8 cellular contexts compared by ENCODE assay signal in genomic region chr9:38026021-38026809, GRCh38. TPM values are rescaled to one million over a fixed set of nuclear protein-coding genes. Genes with fewer than 3 reads are reported as not detected.
DNase-seq lines count a peak whose midpoint lies in the region; ATAC-seq, FAIRE-seq and TF ChIP-seq lines count a peak whose summit lies in the region.

No MANE protein-coding gene starts in this region.

- peak overlapping the region in 10 of 11 experiments; percentile 5 to 80 (median 40); a peak in 14 of 22 replicates for H3K4me2 ChIP-seq in BLaER1 treated with 17β-estradiol and CSF1 and Interleukin-3, amounts not matched to agents 10 nM and 100 nM
- H3K4me2 ChIP-seq in K562 (ENCODE audit: insufficient read depth, low read length) = no peak overlapping the region
- H3K4me2 ChIP-seq in HepG2 (ENCODE audit: low read depth, low read length) = peak overlapping the region; percentile 69; the same call in 1 of the 2 replicates

- CTCF ChIA-PET in K562 (lab: Yijun Ruan, JAX; ENCODE audit: low intra/inter-chr PET ratio) (no interaction called here), HepG2 (lab: Yijun Ruan, JAX; ENCODE audit: low intra/inter-chr PET ratio, low total read pairs) (no interaction called here)

- in situ Hi-C loops in K562 (cut with MboI) (no loop called here), HepG2 (cut with HindIII; ENCODE audit: extremely low pct_ligation_motif_present, low pct_unique_long_range_greater_than_20kb) (no loop called here)

- peaks cover 0 to 93% (median 5%) of the 10 kb centered on the region in 11 experiments; a peak in 8 of 22 replicates for H4K20me1 ChIP-seq in BLaER1 treated with 17β-estradiol and CSF1 and Interleukin-3, amounts not matched to agents 10 nM and 100 nM
- H4K20me1 ChIP-seq in K562 (replicated peaks; ENCODE audit: control insufficient read depth, insufficient read depth, low read length) (peaks cover 28% of the 10 kb centered on the region), HepG2 (ENCODE audit: insufficient read depth, low read length) (peaks cover 32% of the 10 kb centered on the region)

- whole genome bisulfite sequencing in K562 (ENCODE audit: insufficient coverage, low coverage, missing lambda C conversion rate) = 44% methylated on average over 18 of the region's 18 CpGs
- WGBS in HepG2 (ENCODE audit: low lambda C conversion rate) = 79% methylated on average over 11 of the region's 18 CpGs

- POLR2A ChIA-PET in K562 (lab: Yijun Ruan, JAX) (interaction anchor here (0.6 to 1.4 kb wide), 7 partner anchors 10 to 184 kb away, joined by 3 to 4 read pairs (median 3); no protein-coding TSS in a partner anchor), HepG2 (lab: Yijun Ruan, JAX) (interaction anchor here (0.5 to 5.7 kb wide), 6 partner anchors 8 to 38 kb away, joined by 3 to 47 read pairs (median 4); no protein-coding TSS in a partner anchor)

- DNase-seq in M059J (ENCODE audit: low read depth) = peak; percentile 98
- peak; percentile 62 to 66 (median 64) for DNase-seq in K562 (ENCODE audit: extremely low read depth in 1 of 4, low spot score in 3 of 4)
- DNase-seq in HepG2 (ENCODE audit: low spot score) = peak; percentile 29
- peak; percentile 85 for DNase-seq in urothelium cell line (ENCODE audit: low spot score)
- DNase-seq in GDM1 (lab: John Stamatoyannopoulos, UW) = no peak
- no peak for DNase-seq in stimulated activated CD4-positive, alpha-beta T cell treated with anti-CD3 and anti-CD28 coated beads, Interleukin-4, amount 100 ng/mL, for 4 hours

- TF ChIP-seq POLR2A in K562 (conservative IDR thresholded peaks at IDR 0.05) (no peak), HepG2 (IDR thresholded peaks at IDR 0.05; ENCODE audit: insufficient read depth in 1 of 2, low read depth in 2 of 2, low read length in 2 of 2) (no peak; a peak in 1 of 4 replicates)

- H2AFZ ChIP-seq in K562 (ENCODE audit: low read depth, low read length) (no peak overlapping the region), HepG2 (ENCODE audit: low read length) (no peak overlapping the region)

- no peaks in the 10 kb centered on the region for H3K9me3 ChIP-seq in BLaER1 treated with 17β-estradiol and CSF1 and Interleukin-3, amounts not matched to agents 10 nM and 100 nM (replicated peaks in 1 of 11)
- H3K9me3 ChIP-seq in K562 (replicated peaks; ENCODE audit: control insufficient read depth, insufficient read depth, low read depth, low read length) = no peaks in the 10 kb centered on the region
- no peaks in the 10 kb centered on the region for H3K9me3 ChIP-seq in HepG2 (ENCODE audit: low read length)

- intact Hi-C loops in K562 (cut with micrococcal nuclease) (loop anchor here (5.0 kb wide), 1 partner anchor 41 kb away; the partner anchor contains the start of gene SHB), HepG2 (cut with micrococcal nuclease; ENCODE audit: unreplicated experiment) (loop anchor here (10.0 kb wide), 1 partner anchor 139 kb away; no protein-coding TSS in a partner anchor)

- peaks cover 3% of the 10 kb centered on the region for H3K9me1 ChIP-seq in K562 (ENCODE audit: control insufficient read depth, insufficient read depth, low read length)

- H3K4me3 ChIP-seq in BLaER1 treated with 17β-estradiol and CSF1 and Interleukin-3, amounts not matched to agents 10 nM and 100 nM = no peak overlapping the region
- H3K4me3 ChIP-seq in K562 (no peak overlapping the region), HepG2 (replicated peaks in 1 of 3; ENCODE audit: insufficient read depth in 1 of 3, low read depth in 2 of 3, low read length in 3 of 3) (no peak overlapping the region)

- H3K27ac ChIP-seq in BLaER1 treated with 17β-estradiol and CSF1 and Interleukin-3, amounts not matched to agents 10 nM and 100 nM = peak overlapping the region in 2 of 11 experiments; percentile 34 to 37; a peak in 2 of 22 replicates
- H3K27ac ChIP-seq in K562 (ENCODE audit: extremely low read depth, low read depth, low read length) = no peak overlapping the region; the same call in 2 of the 3 replicates
- H3K27ac ChIP-seq in HepG2 (ENCODE audit: extremely low read length, insufficient read depth, low read length) = peak overlapping the region; percentile 51

- FAIRE-seq in K562 (lab: Jason Lieb, UNC) (peak; percentile 73), HepG2 (lab: Jason Lieb, UNC) (no peak), urothelium cell line (lab: Jason Lieb, UNC) (no peak)

- no peak overlapping the region; a peak in 3 of 22 replicates for H3K9ac ChIP-seq in BLaER1 treated with 17β-estradiol and CSF1 and Interleukin-3, amounts not matched to agents 10 nM and 100 nM
- H3K9ac ChIP-seq in K562 (ENCODE audit: insufficient read depth in 1 of 2, low read depth in 2 of 2, low read length in 2 of 2) = peak overlapping the region in 1 of 2 experiments; percentile 65; a peak in 2 of 4 replicates
- H3K9ac ChIP-seq in HepG2 (ENCODE audit: insufficient read depth, low read depth, low read length) = no peak overlapping the region

- H3K79me2 ChIP-seq in K562 (ENCODE audit: control insufficient read depth, insufficient read depth, low read length) = peaks cover 11% of the 10 kb centered on the region; the same call in 2 of the 3 replicates
- H3K79me2 ChIP-seq in HepG2 (ENCODE audit: insufficient read depth, low read length) = peaks cover 96% of the 10 kb centered on the region

- ATAC-seq in K562 (peak; percentile 70), HepG2 (peak; percentile 9), GM19035 (IDR thresholded peaks at IDR 0.05; ENCODE audit: unreplicated experiment) (no peak)

- H3K36me3 ChIP-seq in BLaER1 treated with 17β-estradiol and CSF1 and Interleukin-3, amounts not matched to agents 10 nM and 100 nM = no peaks in the 10 kb centered on the region
- H3K36me3 ChIP-seq in K562 (ENCODE audit: control insufficient read depth, insufficient read depth, low read length) (no peaks in the 10 kb centered on the region), HepG2 (replicated peaks in 1 of 2; ENCODE audit: control insufficient read depth in 1 of 2, insufficient read depth in 2 of 2, low read length in 2 of 2) (peaks cover 16 to 18% of the 10 kb centered on the region in 2 experiments)

- no peak for TF ChIP-seq EP300 in K562 (IDR thresholded peaks at IDR 0.05; ENCODE audit: low read length)
- no peak for TF ChIP-seq EP300 in HepG2 (IDR thresholded peaks at IDR 0.05; ENCODE audit: low read depth in 2 of 2, low read length in 2 of 2)
- TF ChIP-seq EP300 in HepG2 (CRISPR knock-in tag; IDR thresholded peaks at IDR 0.05; ENCODE audit: borderline replicate concordance) = no peak

- no peak for TF ChIP-seq RAD21 in K562 (CRISPR knock-in tag; conservative IDR thresholded peaks at IDR 0.05 in 1 of 2, IDR thresholded peaks at IDR 0.05 in 1 of 2)
- TF ChIP-seq RAD21 in HepG2 (CRISPR knock-in tag; IDR thresholded peaks at IDR 0.05) = no peak

- no peaks in the 10 kb centered on the region for H3K27me3 ChIP-seq in BLaER1 treated with 17β-estradiol and CSF1 and Interleukin-3, amounts not matched to agents 10 nM and 100 nM
- H3K27me3 ChIP-seq in K562 (ENCODE audit: control insufficient read depth in 2 of 2, insufficient read depth in 2 of 2, low read length in 2 of 2) (no peaks in the 10 kb centered on the region), HepG2 (ENCODE audit: control insufficient read depth in 1 of 2, insufficient read depth in 2 of 2, low read length in 2 of 2) (no peaks in the 10 kb centered on the region)

- BruUV-seq in K562 (replicated peaks; lab: Mats Ljungman, UMichigan) (no TSS peak), HepG2 (replicated peaks; lab: Mats Ljungman, UMichigan) (no TSS peak)

- TF ChIP-seq CTCF in K562 (IDR thresholded peaks at IDR 0.05 in 2 of 3, conservative IDR thresholded peaks at IDR 0.05 in 1 of 3; ENCODE audit: insufficient read depth in 2 of 3, low read depth in 1 of 3, low read length in 3 of 3) = no peak
- no peak for TF ChIP-seq CTCF in HepG2 (CRISPR knock-in tag; IDR thresholded peaks at IDR 0.05)

- peaks cover 20 to 69% (median 47%) of the 10 kb centered on the region in 10 experiments for H3K4me1 ChIP-seq in BLaER1 treated with 17β-estradiol and CSF1 and Interleukin-3, amounts not matched to agents 10 nM and 100 nM
- H3K4me1 ChIP-seq in K562 (replicated peaks in 1 of 2; ENCODE audit: control insufficient read depth in 2 of 2, insufficient read depth in 2 of 2, low read length in 2 of 2) = peaks cover 5 to 12% of the 10 kb centered on the region in 2 experiments; a peak in 3 of 5 replicates
- H3K4me1 ChIP-seq in HepG2 (ENCODE audit: insufficient read depth, low read length) = peaks cover 100% of the 10 kb centered on the region

RNA-seq across cellular contexts. Expression of gene SHB, which starts 42.8 kb away (rescaled TPM):
- 16.7 and 25.6 TPM in 2 replicates for total RNA-seq in M059J (2014; rRNA removed; shearing (Covaris generic))
- 6.5 and 13.7 TPM in 2 replicates for total RNA-seq in K562 (2011; cell fraction: chromatin; rRNA removed; ENCODE audit: low replicate concordance)
- total RNA-seq in K562 (2011; cell fraction: nucleolus; rRNA removed) = 10.4 and 10.7 TPM in 2 replicates
- 6.3 and 8.7 TPM in 2 replicates for total RNA-seq in K562 (2011; cell fraction: nucleoplasm; rRNA removed)
- total RNA-seq in K562 (2014; rRNA removed) = 11.7 and 12.8 TPM in 2 replicates
- 3.8 and 4.0 TPM in 2 replicates for total RNA-seq in K562 (2014; rRNA removed; fragmentation: Illumina TruSeq; extraction: Trizol)
- 5.1 and 5.3 TPM in 2 replicates for total RNA-seq in K562 (2015; rRNA removed; fragmentation: Illumina TruSeq; extraction: Trizol)
- 15.4 and 16.0 TPM in 2 replicates for total RNA-seq in K562 (2021)
- polyA plus RNA-seq in K562 (2011; rRNA removed) = 3.4 and 5.1 TPM in 2 replicates
- polyA plus RNA-seq in K562 (2011; cell fraction: cytosol; rRNA removed) = 4.1 and 8.5 TPM in 2 replicates
- 4.9 and 8.5 TPM in 2 replicates for polyA plus RNA-seq in K562 (2011; cell fraction: nucleus; rRNA removed)
- polyA plus RNA-seq in K562 (2012) = 8.2 and 8.9 TPM in 2 replicates
- polyA plus RNA-seq in K562 (2014; fragmentation: Illumina TruSeq; extraction: Trizol) = 9.6 TPM in 2 replicates
- polyA plus RNA-seq in K562 (2014; fragmentation: Nextera tagmentation; extraction: Ambion mirVana) = 1 to 10 TPM in 1 of 2 experiments, under 1 TPM in 1; 0.78 to 1.0 TPM
- 6.0 and 7.5 TPM in 2 replicates for polyA plus RNA-seq in K562 (2014; rRNA removed)
- polyA minus RNA-seq in K562 (2011; rRNA and poly(A)+ RNA removed) = 4.6 and 5.7 TPM in 2 replicates
- 7.4 and 12.6 TPM in 2 replicates for polyA minus RNA-seq in K562 (2011; cell fraction: cytosol; rRNA and poly(A)+ RNA removed)
- polyA minus RNA-seq in K562 (2011; cell fraction: nucleus; rRNA and poly(A)+ RNA removed) = 6.3 and 6.4 TPM in 2 replicates
- 14.7 and 19.4 TPM in 2 replicates for total RNA-seq in HepG2 (2016; rRNA removed; fragmentation: Illumina TruSeq; extraction: Trizol)
- 7.3 and 8.2 TPM in 2 replicates for total RNA-seq in HepG2 (2016; cell fraction: cytosol; rRNA removed; fragmentation: Illumina TruSeq; extraction: Trizol; ENCODE audit: low read depth)
- 12.9 and 18.0 TPM in 2 replicates for total RNA-seq in HepG2 (2016; cell fraction: insoluble cytoplasmic fraction; rRNA removed; fragmentation: Illumina TruSeq; extraction: Trizol)
- 16.0 and 20.4 TPM in 2 replicates for total RNA-seq in HepG2 (2016; cell fraction: membrane; rRNA removed; fragmentation: Illumina TruSeq; extraction: Trizol)
- total RNA-seq in HepG2 (2016; cell fraction: nucleus; rRNA removed; fragmentation: Illumina TruSeq; extraction: Trizol) = 12.0 and 14.5 TPM in 2 replicates
- 20.7 and 25.3 TPM in 2 replicates for polyA plus RNA-seq in HepG2 (2011; rRNA removed)
- 19.8 and 24.1 TPM in 2 replicates for polyA plus RNA-seq in HepG2 (2011; cell fraction: cytosol; rRNA removed)
- polyA plus RNA-seq in HepG2 (2011; cell fraction: nucleus; rRNA removed) = 26.3 and 29.8 TPM in 2 replicates
- polyA plus RNA-seq in HepG2 (2012) = 16.2 and 22.8 TPM in 2 replicates
- 9.0 and 11.2 TPM in 2 replicates for polyA plus RNA-seq in HepG2 (2016; cell fraction: cytosol; fragmentation: Illumina TruSeq; extraction: Trizol; ENCODE audit: low read depth)
- polyA plus RNA-seq in HepG2 (2016; cell fraction: insoluble cytoplasmic fraction; fragmentation: Illumina TruSeq; extraction: Trizol; ENCODE audit: low read depth) = 21.3 and 23.2 TPM in 2 replicates
- 18.0 and 21.9 TPM in 2 replicates for polyA plus RNA-seq in HepG2 (2016; cell fraction: membrane; fragmentation: Illumina TruSeq; extraction: Trizol; ENCODE audit: low read depth)
- 17.6 and 17.8 TPM in 2 replicates for polyA plus RNA-seq in HepG2 (2016; cell fraction: nucleus; fragmentation: Illumina TruSeq; extraction: Trizol; ENCODE audit: insufficient read depth, low read depth)
- polyA minus RNA-seq in HepG2 (2011; rRNA and poly(A)+ RNA removed; ENCODE audit: low replicate concordance) = 8.6 and 37.7 TPM in 2 replicates
- 28.1 and 28.8 TPM in 2 replicates for polyA minus RNA-seq in HepG2 (2011; cell fraction: cytosol; rRNA and poly(A)+ RNA removed)
- 42.1 and 49.2 TPM in 2 replicates for polyA minus RNA-seq in HepG2 (2011; cell fraction: nucleus; rRNA and poly(A)+ RNA removed)

Comparison
In these comparisons a context has a peak if more than half of its experiments do, and no peak if none do; other contexts are left out.
1. DNase-seq: peak in M059J (single experiment), K562 (4 of 4), HepG2 (single experiment) and urothelium cell line (single experiment); none in GDM1 (single experiment) and stimulated activated CD4-positive, alpha-beta T cell treated with anti-CD3 and anti-CD28 coated beads, Interleukin-4, amount 100 ng/mL, for 4 hours (0 of 2).